ENCODE assay signal across 1 cellular context in genomic region chr5:177494356-177495195, GRCh38.
TF ChIP-seq lines count a peak whose summit lies in the region.

No MANE protein-coding gene starts in this region.

TF ChIP-seq in K562, 482 proteins besides CTCF, POLR2A, EP300 and RAD21 (continued from another document and continues in another):
- TF ChIP-seq ZBTB7A (IDR thresholded peaks at IDR 0.05; ENCODE audit: borderline replicate concordance, control insufficient read depth, low read depth, low read length) (peak; percentile 97), ZNF507 (tag; conservative IDR thresholded peaks at IDR 0.05) (no peak), RAD51 (IDR thresholded peaks at IDR 0.05; ENCODE audit: borderline replicate concordance, low read depth) (no peak), SMARCC2 (IDR thresholded peaks at IDR 0.05; ENCODE audit: low read depth) (no peak), ZBTB40 (IDR thresholded peaks at IDR 0.05) (no peak), ZBTB40 (CRISPR knock-in tag; IDR thresholded peaks at IDR 0.05) (no peak), ZBTB1 (CRISPR knock-in tag; IDR thresholded peaks at IDR 0.05; ENCODE audit: borderline replicate concordance, low read depth) (no peak), SMAD1 (IDR thresholded peaks at IDR 0.05; ENCODE audit: low read depth, low read length, partially characterized antibody) (no peak), NKRF (IDR thresholded peaks at IDR 0.05; ENCODE audit: borderline replicate concordance) (no peak), RBM14 (IDR thresholded peaks at IDR 0.05; ENCODE audit: borderline replicate concordance, insufficient read depth, low read depth, low read length) (no peak), PTTG1 (tag; IDR thresholded peaks at IDR 0.05; ENCODE audit: low read depth) (no peak), NFATC3 (IDR thresholded peaks at IDR 0.05) (no peak), ZNF263 (CRISPR knock-in tag; IDR thresholded peaks at IDR 0.05; ENCODE audit: borderline replicate concordance) (no peak), LEF1 (IDR thresholded peaks at IDR 0.05) (no peak), NR2C2 (CRISPR knock-in tag; IDR thresholded peaks at IDR 0.05) (no peak), NR2C2 (tag; IDR thresholded peaks at IDR 0.05) (peak; percentile 63), HIVEP1 (CRISPR knock-in tag; IDR thresholded peaks at IDR 0.05) (no peak), MCM3 (IDR thresholded peaks at IDR 0.05) (no peak), SP1 (CRISPR knock-in tag; IDR thresholded peaks at IDR 0.05) (no peak), MAX (CRISPR knock-in tag; IDR thresholded peaks at IDR 0.05) (0 out of 2 replicates have a peak, but pooled peaks have one; percentile 6), PHB2 (IDR thresholded peaks at IDR 0.05; ENCODE audit: low read depth) (no peak), CBFA2T2 (conservative IDR thresholded peaks at IDR 0.05) (no peak), BHLHE40 (IDR thresholded peaks at IDR 0.05; ENCODE audit: low read length) (no peak), ZNF239 (CRISPR knock-in tag; IDR thresholded peaks at IDR 0.05) (no peak), JUN (IDR thresholded peaks at IDR 0.05; ENCODE audit: borderline replicate concordance, low read depth, low read length) (peak; percentile 76; the same call in 1 of the 2 replicates), JUN (CRISPR knock-in tag; IDR thresholded peaks at IDR 0.05; ENCODE audit: borderline replicate concordance) (no peak), ETS2 (tag; IDR thresholded peaks at IDR 0.05; ENCODE audit: borderline replicate concordance, poor library complexity, severe bottlenecking) (no peak), PYGO2 (tag; IDR thresholded peaks at IDR 0.05) (no peak), PCBP2 (IDR thresholded peaks at IDR 0.05; ENCODE audit: low read depth, low read length, poor library complexity, severe bottlenecking) (no peak), KLF6 (CRISPR knock-in tag; IDR thresholded peaks at IDR 0.05; ENCODE audit: borderline replicate concordance) (no peak), ZNF76 (CRISPR knock-in tag; IDR thresholded peaks at IDR 0.05; ENCODE audit: borderline replicate concordance) (no peak), PRDM10 (IDR thresholded peaks at IDR 0.05; ENCODE audit: partially characterized antibody) (no peak), PHF21A (IDR thresholded peaks at IDR 0.05; ENCODE audit: borderline replicate concordance, low read depth) (no peak), ZNF318 (IDR thresholded peaks at IDR 0.05; ENCODE audit: borderline replicate concordance in 1 of 2, low read depth in 1 of 2) (no peak), ZNF431 (CRISPR knock-in tag; IDR thresholded peaks at IDR 0.05) (no peak), VEZF1 (CRISPR knock-in tag; IDR thresholded peaks at IDR 0.05) (peak; percentile 67)
